In genomic region chr3:170713648-170714047, GRCh38 we compare ENCODE assay signal across 2 cellular contexts.
TF ChIP-seq lines count a peak whose summit lies in the region.

No MANE protein-coding gene starts in this region.

TF ChIP-seq in IMR-90, 13 proteins besides CTCF, POLR2A, EP300 and RAD21:
- no peak for TF ChIP-seq CEBPB (IDR thresholded peaks at IDR 0.05; ENCODE audit: low read depth, low read length)
- no peak for TF ChIP-seq RCOR1 (IDR thresholded peaks at IDR 0.05; ENCODE audit: insufficient replicate concordance, low read length)
- TF ChIP-seq USF2 (IDR thresholded peaks at IDR 0.05; ENCODE audit: low read depth, low read length): no peak
- TF ChIP-seq SMC3 (IDR thresholded peaks at IDR 0.05; ENCODE audit: low read depth, low read length): no peak
- TF ChIP-seq BHLHE40 (IDR thresholded peaks at IDR 0.05; ENCODE audit: low read depth, low read length): no peak
- no peak for TF ChIP-seq MAZ (IDR thresholded peaks at IDR 0.05; ENCODE audit: borderline replicate concordance, low read depth, low read length)
- no peak for TF ChIP-seq RFX5 (IDR thresholded peaks at IDR 0.05; ENCODE audit: low read depth, low read length)
- TF ChIP-seq MXI1 (IDR thresholded peaks at IDR 0.05; ENCODE audit: borderline replicate concordance, low read depth, low read length): no peak
- no peak for TF ChIP-seq FOS (IDR thresholded peaks at IDR 0.05; ENCODE audit: low read depth, low read length)

TF ChIP-seq in SK-N-SH, 30 proteins besides CTCF, POLR2A, EP300 and RAD21:
- no peak for TF ChIP-seq RCOR1 (IDR thresholded peaks at IDR 0.05; ENCODE audit: low read length)
